Comparison of ENCODE assay signal across 9 cellular contexts in genomic region chr17:82863941-82864720, GRCh38. TPM values are rescaled to one million over a fixed set of nuclear protein-coding genes. Genes with fewer than 3 reads are reported as not detected.
DNase-seq lines count a peak whose midpoint lies in the region; ATAC-seq and TF ChIP-seq lines count a peak whose summit lies in the region.
"Had no signal": no experiment of that assay in that cellular context is flagged by ENCODE, and none has a peak within 500 bp of the region (broad histone marks: within the 10 kb centered on the region; RNA-seq: fewer than 3 reads in every experiment).

No MANE protein-coding gene starts in this region.

- H3K9me3 Mint-ChIP-seq in CD4-positive, alpha-beta memory T cell, result no peaks in the 10 kb centered on the region
- no peaks in the 10 kb centered on the region for H3K9me3 Mint-ChIP-seq in memory B cell

- ATAC-seq in GM19455 (IDR thresholded peaks at IDR 0.05; ENCODE audit: unreplicated experiment) (peak; percentile 79), HG03521 (IDR thresholded peaks at IDR 0.05; ENCODE audit: unreplicated experiment) (peak; percentile 59), memory B cell (ENCODE audit: low read depth) (peak; percentile 93)

- no peaks in the 10 kb centered on the region for H3K27me3 ChIP-seq in CD4-positive, alpha-beta memory T cell (ENCODE audit: insufficient read depth, low read length)
- no peaks in the 10 kb centered on the region for H3K27me3 ChIP-seq in tibial artery

- H3K4me3 ChIP-seq in CD4-positive, alpha-beta memory T cell (ENCODE audit: low read length in 2 of 2), result peak overlapping the region in 1 of 2 donors; percentile 34
- H3K4me3 ChIP-seq in tibial artery, result no peak overlapping the region

- POLR2A ChIA-PET in CD4-positive, alpha-beta memory T cell (lab: Charles Lee; ENCODE audit: partially characterized antibody), result interaction anchor here (0.8 to 5.2 kb wide), 18 partner anchors 10 to 216 kb away, joined by 3 to 83 read pairs (median 4); partner anchors contain the start of genes FN3KRP and METRNL

- H3K9me3 ChIP-seq in CD4-positive, alpha-beta memory T cell (ENCODE audit: control insufficient read depth in 1 of 2, low read length in 2 of 2), result no peaks in the 10 kb centered on the region
- no peaks in the 10 kb centered on the region for H3K9me3 ChIP-seq in tibial artery

- H3K27ac ChIP-seq in CD4-positive, alpha-beta memory T cell (ENCODE audit: low read depth, low read length), result peak overlapping the region; percentile 74
- H3K27ac ChIP-seq in tibial artery, result no peak overlapping the region

- intact Hi-C loops in CD4-positive, alpha-beta memory T cell (cut with micrococcal nuclease), result loop anchor here (1.0 to 10.0 kb wide), 4 partner anchors 19 to 181 kb away; no protein-coding TSS in a partner anchor
- intact Hi-C loops in tibial artery (cut with DNase I; ENCODE audit: low total_unique reads), result no loop called here

- no peak for TF ChIP-seq CTCF in tibial artery (IDR thresholded peaks at IDR 0.05)

- CTCF ChIA-PET in CD4-positive, alpha-beta memory T cell (lab: Charles Lee; ENCODE audit: partially characterized antibody), result interaction anchor here (0.7 to 2.3 kb wide), 13 partner anchors 9 to 340 kb away, joined by 3 to 11 read pairs (median 4); no protein-coding TSS in a partner anchor

- DNase-seq in CD4-positive, alpha-beta memory T cell, result peak; percentile 89 to 97 (median 90)
- DNase-seq in T follicular helper cell (ENCODE audit: low read depth), result peak; percentile 85
- DNase-seq in activated naive CD8-positive, alpha-beta T cell treated with anti-CD3 and anti-CD28 coated beads, Interleukin-2, amount 50 U/mL, for 16 hours (ENCODE audit: low read depth, low spot score), result peak; percentile 53
- peak; percentile 52 to 73 for DNase-seq in memory B cell (ENCODE audit: low spot score in 2 of 2)
- peak; percentile 66 to 75 for DNase-seq in stimulated activated CD8-positive, alpha-beta memory T cell treated with anti-CD3 and anti-CD28 coated beads, Interleukin-7, amount 100 ng/mL, for 1 hour (ENCODE audit: low read depth in 2 of 2)
- no peak for DNase-seq in tibial artery

- H3K27ac Mint-ChIP-seq in CD4-positive, alpha-beta memory T cell, result peak overlapping the region; percentile 89 to 98 (median 96)
- peak overlapping the region; percentile 94 for H3K27ac Mint-ChIP-seq in memory B cell

- no peaks in the 10 kb centered on the region for H3K36me3 ChIP-seq in CD4-positive, alpha-beta memory T cell (ENCODE audit: insufficient read depth, low read length)
- H3K36me3 ChIP-seq in tibial artery, result peaks cover 0 to 5% (median 0%) of the 10 kb centered on the region in 3 donors

- H3K4me3 Mint-ChIP-seq in CD4-positive, alpha-beta memory T cell, result peak overlapping the region; percentile 70 to 84 (median 81)
- H3K4me3 Mint-ChIP-seq in memory B cell, result peak overlapping the region; percentile 74

- no peaks in the 10 kb centered on the region for H3K27me3 Mint-ChIP-seq in CD4-positive, alpha-beta memory T cell
- no peaks in the 10 kb centered on the region for H3K27me3 Mint-ChIP-seq in memory B cell

- H3K36me3 Mint-ChIP-seq in CD4-positive, alpha-beta memory T cell, result peaks cover 4 to 8% of the 10 kb centered on the region in 2 donors
- H3K36me3 Mint-ChIP-seq in memory B cell, result peaks cover 3% of the 10 kb centered on the region

- peaks cover 42 to 92% (median 57%) of the 10 kb centered on the region in 4 donors for H3K4me1 Mint-ChIP-seq in CD4-positive, alpha-beta memory T cell
- H3K4me1 Mint-ChIP-seq in memory B cell, result peaks cover 41% of the 10 kb centered on the region

- H3K4me1 ChIP-seq in CD4-positive, alpha-beta memory T cell (ENCODE audit: insufficient read depth, low read length), result peaks cover 88% of the 10 kb centered on the region
- peaks cover 0 to 38% (median 0%) of the 10 kb centered on the region in 4 donors for H3K4me1 ChIP-seq in tibial artery

RNA-seq across cellular contexts. Expression of gene ZNF750, which starts 24.3 kb away (rescaled TPM):
- total RNA-seq in CD4-positive, alpha-beta memory T cell, result not detected
- not detected for polyA plus RNA-seq in CD4-positive, alpha-beta memory T cell
- total RNA-seq: NCI-H460 had no signal

Comparison
In these comparisons a context has a peak if more than half of its experiments do, and no peak if none do; other contexts are left out.
1. DNase-seq: peak in CD4-positive, alpha-beta memory T cell (5 of 5), T follicular helper cell (single experiment), activated naive CD8-positive, alpha-beta T cell treated with anti-CD3 and anti-CD28 coated beads, Interleukin-2, amount 50 U/mL, for 16 hours (single experiment), memory B cell (2 of 2) and stimulated activated CD8-positive, alpha-beta memory T cell treated with anti-CD3 and anti-CD28 coated beads, Interleukin-7, amount 100 ng/mL, for 1 hour (2 of 2); none in tibial artery (0 of 2).
2. Peak in every context shown above with its lines, with median percentiles within 50 percentile points of each other: ATAC-seq.